ENCODE assay signal across 12 cellular contexts in genomic region chr20:57629976-57630525, GRCh38. TPM values are rescaled to one million over a fixed set of nuclear protein-coding genes. Genes with fewer than 3 reads are reported as not detected.
A peak's percentile ranks its signal among the peaks of the same experiment; 100 is the strongest.
DNase-seq lines count a peak whose midpoint lies in the region; ATAC-seq and TF ChIP-seq lines count a peak whose summit lies in the region.
"Had no signal": no experiment of that assay in that cellular context is flagged by ENCODE, and none has a peak within 500 bp of the region (broad histone marks: within the 10 kb centered on the region; RNA-seq: fewer than 3 reads in every experiment).

No MANE protein-coding gene starts in this region.

- H4K20me1 ChIP-seq in BLaER1 treated with 17β-estradiol and CSF1 and Interleukin-3, amounts not matched to agents 10 nM and 100 nM, result no peaks in the 10 kb centered on the region

- peaks cover 5 to 9% (median 8%) of the 10 kb centered on the region in 3 donors for H3K9me3 Mint-ChIP-seq in T-cell
- peaks cover 27% of the 10 kb centered on the region for H3K9me3 Mint-ChIP-seq in dendritic cell treated with granulocyte-macrophage colony-stimulating factor and Interleukin-4, amounts not matched to agents 40 ng/mL and 50 ng/mL, for 4 days

- H3K9me3 ChIP-seq in BLaER1 treated with 17β-estradiol and CSF1 and Interleukin-3, amounts not matched to agents 10 nM and 100 nM (replicated peaks in 1 of 11), result peaks cover 7 to 22% (median 16%) of the 10 kb centered on the region in 11 experiments; a peak in 20 of 22 replicates
- H3K9me3 ChIP-seq in neutrophil, result no peaks in the 10 kb centered on the region
- peaks cover 6% of the 10 kb centered on the region for H3K9me3 ChIP-seq in MG63

- H3K4me1 Mint-ChIP-seq in T-cell, result peaks cover 85 to 90% (median 88%) of the 10 kb centered on the region in 3 donors
- peaks cover 38% of the 10 kb centered on the region for H3K4me1 Mint-ChIP-seq in dendritic cell treated with granulocyte-macrophage colony-stimulating factor and Interleukin-4, amounts not matched to agents 40 ng/mL and 50 ng/mL, for 4 days (ENCODE audit: low read depth)

- no peaks in the 10 kb centered on the region for H3K36me3 ChIP-seq in BLaER1 treated with 17β-estradiol and CSF1 and Interleukin-3, amounts not matched to agents 10 nM and 100 nM
- H3K36me3 ChIP-seq in neutrophil (no peaks in the 10 kb centered on the region), MG63 (no peaks in the 10 kb centered on the region)

- ATAC-seq in T-cell (replicated peaks in 1 of 4), result peak in 3 of 4 experiments; percentile 50 to 55 (median 54)
- no peak for ATAC-seq in left colon

- H3K27me3 Mint-ChIP-seq in T-cell, result peaks cover 0 to 2% of the 10 kb centered on the region in 2 donors
- peaks cover 18% of the 10 kb centered on the region for H3K27me3 Mint-ChIP-seq in dendritic cell treated with granulocyte-macrophage colony-stimulating factor and Interleukin-4, amounts not matched to agents 40 ng/mL and 50 ng/mL, for 4 days

- POLR2A ChIA-PET in T-cell (lab: Charles Lee), result interaction anchor here (0.6 to 1.3 kb wide), 2 partner anchors 8 to 11 kb away, joined by 3 to 4 read pairs; no protein-coding TSS in a partner anchor

- intact Hi-C loops in dendritic cell treated with granulocyte-macrophage colony-stimulating factor and Interleukin-4, amounts not matched to agents 40 ng/mL and 50 ng/mL, for 4 days (cut with micrococcal nuclease), result no loop called here
- intact Hi-C loops in left colon (cut with DNase I, micrococcal nuclease), result no loop called here

- peak overlapping the region; percentile 98 to 99 for H3K27ac Mint-ChIP-seq in T-cell
- peak overlapping the region; percentile 84 for H3K27ac Mint-ChIP-seq in dendritic cell treated with granulocyte-macrophage colony-stimulating factor and Interleukin-4, amounts not matched to agents 40 ng/mL and 50 ng/mL, for 4 days

- peak overlapping the region in 7 of 11 experiments; percentile 89 to 96 (median 92); a peak in 11 of 22 replicates for H3K27ac ChIP-seq in BLaER1 treated with 17β-estradiol and CSF1 and Interleukin-3, amounts not matched to agents 10 nM and 100 nM
- H3K27ac ChIP-seq in neutrophil, result peak overlapping the region; percentile 97

- H3K9ac ChIP-seq in BLaER1 treated with 17β-estradiol and CSF1 and Interleukin-3, amounts not matched to agents 10 nM and 100 nM, result no peak overlapping the region

- peaks cover 14% of the 10 kb centered on the region for H3K36me3 Mint-ChIP-seq in T-cell
- H3K36me3 Mint-ChIP-seq in dendritic cell treated with granulocyte-macrophage colony-stimulating factor and Interleukin-4, amounts not matched to agents 40 ng/mL and 50 ng/mL, for 4 days (ENCODE audit: low read depth), result peaks cover 18% of the 10 kb centered on the region

- peak overlapping the region in 4 of 11 experiments; percentile 80 to 92 (median 88); a peak in 4 of 22 replicates for H3K4me2 ChIP-seq in BLaER1 treated with 17β-estradiol and CSF1 and Interleukin-3, amounts not matched to agents 10 nM and 100 nM
- H3K4me2 ChIP-seq: smooth muscle cell had no signal

- H3K4me3 Mint-ChIP-seq in T-cell, result peak overlapping the region; percentile 85 to 90 (median 87)
- H3K4me3 Mint-ChIP-seq in dendritic cell treated with granulocyte-macrophage colony-stimulating factor and Interleukin-4, amounts not matched to agents 40 ng/mL and 50 ng/mL, for 4 days, result peak overlapping the region; percentile 73

- no peaks in the 10 kb centered on the region for H3K27me3 ChIP-seq in BLaER1 treated with 17β-estradiol and CSF1 and Interleukin-3, amounts not matched to agents 10 nM and 100 nM
- H3K27me3 ChIP-seq in neutrophil (peaks cover 26% of the 10 kb centered on the region), MG63 (peaks cover 10% of the 10 kb centered on the region)

- H3K4me1 ChIP-seq in BLaER1 treated with 17β-estradiol and CSF1 and Interleukin-3, amounts not matched to agents 10 nM and 100 nM, result peaks cover 25 to 58% (median 44%) of the 10 kb centered on the region in 10 experiments
- H3K4me1 ChIP-seq in neutrophil (ENCODE audit: control insufficient read depth in 1 of 2, insufficient read depth in 1 of 2, low read depth in 1 of 2, low read length in 1 of 2), result peaks cover 38 to 44% of the 10 kb centered on the region in 2 experiments

- H3K4me3 ChIP-seq in BLaER1 treated with 17β-estradiol and CSF1 and Interleukin-3, amounts not matched to agents 10 nM and 100 nM, result no peak overlapping the region; a peak in 1 of 20 replicates
- H3K4me3 ChIP-seq in neutrophil (ENCODE audit: low read depth in 1 of 2, low read length in 1 of 2) (peak overlapping the region; percentile 58 to 66), MG63 (no peak overlapping the region)
- H3K4me3 ChIP-seq: smooth muscle cell had no signal

- CTCF ChIA-PET in T-cell (lab: Charles Lee), result interaction anchor here (0.9 to 1.8 kb wide), 2 partner anchors 10 to 15 kb away, joined by 3 to 10 read pairs; partner anchors contain the start of gene ZBP1 (in 1 of the 2)

- DNase-seq in T-cell (peak in 5 of 34 experiments; percentile 21 to 53 (median 24)), DMS153 treated with DMSO at 0.1 percent for 48 hours (lab: John Stamatoyannopoulos, UW; ENCODE audit: unreplicated experiment) (no peak), MG63 (no peak), left colon (no peak), ureter (ENCODE audit: low spot score) (no peak)
- DNase-seq: activated effector memory CD4-positive, alpha-beta T cell treated with Interleukin-2 at 50 U/mL for 16 hours; COR-L47; NCI-H226 had no signal

- TF ChIP-seq CTCF in neutrophil (IDR thresholded peaks at IDR 0.05), result no peak

RNA-seq across cellular contexts. Expression of gene ZBP1, which starts 9.8 kb away (rescaled TPM):
- 10 to 100 TPM in 4 of 5 donors, 1 to 10 TPM in 1; 8.6 to 41.1 (median 20.6) TPM for total RNA-seq in T-cell
- total RNA-seq in MG63 (2014; rRNA removed; shearing (Covaris generic); ENCODE audit: low replicate concordance), result not detected in 2 replicates
- total RNA-seq in left colon, result 1 to 10 TPM; 4.0 to 6.8 TPM
- 2.4 TPM for total RNA-seq in ureter
- total RNA-seq: smooth muscle cell had no signal

Comparison
In these comparisons a context has a peak if more than half of its experiments do, and no peak if none do; other contexts are left out.
1. H3K4me3 ChIP-seq: peak in neutrophil (2 of 2); none in BLaER1 treated with 17β-estradiol and CSF1 and Interleukin-3, amounts not matched to agents 10 nM and 100 nM (0 of 10) and MG63 (single experiment).